In genomic region chr22:49948958-49949913, GRCh38 we compare ENCODE assay signal across 1 cellular context.
TF ChIP-seq lines count a peak whose summit lies in the region.

No MANE protein-coding gene starts in this region.

TF ChIP-seq in HepG2, 621 proteins besides CTCF, POLR2A, EP300 and RAD21 (continued from another document and continues in another):
- peak; percentile 61; the same call in 1 of the 2 replicates for TF ChIP-seq ZBTB14 (CRISPR knock-in tag; IDR thresholded peaks at IDR 0.05)
- TF ChIP-seq ZNF607 (CRISPR knock-in tag; IDR thresholded peaks at IDR 0.05; ENCODE audit: borderline replicate concordance), result peak; percentile 47
- TF ChIP-seq BORCS8-MEF2B (CRISPR knock-in tag; IDR thresholded peaks at IDR 0.05), result no peak
- peak; percentile 19 for TF ChIP-seq RBM39 (IDR thresholded peaks at IDR 0.05; ENCODE audit: low read depth, low read length, poor library complexity, severe bottlenecking)
- TF ChIP-seq RBAK (CRISPR knock-in tag; IDR thresholded peaks at IDR 0.05), result no peak; the same call in 1 of the 2 replicates
- no peak; the same call in 1 of the 2 replicates for TF ChIP-seq UBTF (CRISPR knock-in tag; IDR thresholded peaks at IDR 0.05)
- TF ChIP-seq ZBED4 (CRISPR knock-in tag; IDR thresholded peaks at IDR 0.05; ENCODE audit: borderline replicate concordance), result peak; percentile 68
- TF ChIP-seq ZNF547 (CRISPR knock-in tag; IDR thresholded peaks at IDR 0.05), result peak; percentile 35
- TF ChIP-seq SNAPC2 (CRISPR knock-in tag; IDR thresholded peaks at IDR 0.05), result no peak
- TF ChIP-seq ZBTB7B (CRISPR knock-in tag; IDR thresholded peaks at IDR 0.05), result peak; percentile 71
- TF ChIP-seq HMG20B (CRISPR knock-in tag; conservative IDR thresholded peaks at IDR 0.05), result peak; percentile 8; the same call in 1 of the 2 replicates
- peak; percentile 75; the same call in 1 of the 2 replicates for TF ChIP-seq SIN3A (IDR thresholded peaks at IDR 0.05; ENCODE audit: borderline replicate concordance, low read depth, low read length)
- TF ChIP-seq PAXIP1 (CRISPR knock-in tag; conservative IDR thresholded peaks at IDR 0.05), result peak; percentile 54
- TF ChIP-seq DZIP1 (CRISPR knock-in tag; IDR thresholded peaks at IDR 0.05), result peak; percentile 90
- TF ChIP-seq EED (CRISPR knock-in tag; IDR thresholded peaks at IDR 0.05), result peak; percentile 68; the same call in 1 of the 2 replicates
- TF ChIP-seq ZNF205 (CRISPR knock-in tag; IDR thresholded peaks at IDR 0.05), result peak; percentile 55; the same call in 1 of the 2 replicates
- peak; percentile 66 for TF ChIP-seq MXD3 (CRISPR knock-in tag; IDR thresholded peaks at IDR 0.05)
- 0 out of 2 replicates have a peak, but pooled peaks have one; percentile 33 for TF ChIP-seq SOX13 (IDR thresholded peaks at IDR 0.05)
- TF ChIP-seq SOX13 (CRISPR knock-in tag; conservative IDR thresholded peaks at IDR 0.05 in 1 of 2, IDR thresholded peaks at IDR 0.05 in 1 of 2), result peak in 1 of 2 experiments; percentile 84; a peak in 2 of 4 replicates
- TF ChIP-seq IRF9 (CRISPR knock-in tag; IDR thresholded peaks at IDR 0.05; ENCODE audit: borderline replicate concordance), result peak; percentile 56; the same call in 1 of the 2 replicates
- peak; percentile 27; the same call in 1 of the 2 replicates for TF ChIP-seq IRF2 (CRISPR knock-in tag; IDR thresholded peaks at IDR 0.05)
- 0 out of 2 replicates have a peak, but pooled peaks have one; percentile 41 for TF ChIP-seq TSC22D2 (CRISPR knock-in tag; IDR thresholded peaks at IDR 0.05; ENCODE audit: borderline replicate concordance)
- TF ChIP-seq IKZF1 (IDR thresholded peaks at IDR 0.05), result no peak
- TF ChIP-seq SMARCC2 (IDR thresholded peaks at IDR 0.05), result no peak
- TF ChIP-seq ELK4 (CRISPR knock-in tag; IDR thresholded peaks at IDR 0.05; ENCODE audit: borderline replicate concordance), result no peak
- TF ChIP-seq ZNF510 (CRISPR knock-in tag; IDR thresholded peaks at IDR 0.05; ENCODE audit: low read depth), result no peak
- peak; percentile 80 for TF ChIP-seq ZFP91 (CRISPR knock-in tag; IDR thresholded peaks at IDR 0.05; ENCODE audit: borderline replicate concordance)
- TF ChIP-seq ZFP36L1 (CRISPR knock-in tag; IDR thresholded peaks at IDR 0.05), result 0 out of 2 replicates have a peak, but pooled peaks have one; percentile 29
